Comparison of ENCODE assay signal across 8 cellular contexts in the genomic region with DNA sequence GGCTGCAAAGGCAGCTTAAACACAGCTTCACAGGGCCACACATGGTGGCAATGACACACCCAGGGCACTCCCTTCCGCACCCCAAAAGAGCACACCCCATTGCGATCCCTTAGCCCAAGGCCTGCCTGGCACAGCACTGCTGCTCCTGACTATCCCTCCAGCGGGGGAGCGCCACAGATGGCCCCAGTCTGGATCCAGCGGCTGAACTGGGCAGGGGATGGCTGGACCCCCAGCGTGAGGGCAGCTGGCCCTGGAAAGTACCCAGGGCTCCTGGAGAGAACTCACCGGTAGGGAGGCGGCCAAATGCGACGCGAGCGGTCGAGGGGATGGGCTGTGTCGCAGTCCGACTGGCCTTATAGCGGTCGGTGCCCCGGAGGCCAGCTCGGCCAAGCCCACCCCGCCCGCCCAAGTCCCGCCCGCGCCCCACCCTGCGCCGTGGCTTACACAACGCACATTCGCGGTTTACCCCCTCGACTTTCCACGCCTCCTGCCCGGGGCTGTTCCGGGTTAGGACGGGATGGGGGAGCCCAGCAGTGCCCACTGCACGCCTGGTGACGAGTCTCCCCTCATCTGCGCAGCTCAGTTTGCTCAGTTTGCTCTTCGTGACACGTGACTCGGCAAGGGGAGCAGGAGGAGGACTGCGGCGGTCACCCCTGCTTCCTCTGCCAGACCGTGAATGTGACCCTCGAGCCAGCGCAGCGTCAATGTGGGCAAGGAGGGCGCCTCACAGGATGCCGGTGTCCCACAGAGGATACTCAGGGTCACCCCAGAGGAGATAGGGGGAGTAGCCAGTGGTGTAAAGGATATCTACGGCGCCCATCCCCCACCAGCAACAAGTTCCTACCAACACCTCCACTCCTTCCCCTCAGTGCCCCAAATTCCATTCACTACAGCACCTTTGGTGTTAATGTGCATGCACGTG. TPM values are rescaled to one million over a fixed set of nuclear protein-coding genes. Genes with fewer than 3 reads are reported as not detected.
DNase-seq lines count a peak whose midpoint lies in the region; ATAC-seq and TF ChIP-seq lines count a peak whose summit lies in the region.

A gene (minus strand): TSS at position 328 of the 922 bp plus-strand sequence. CDS start 652 bp downstream, outside the sequence.

- peak within 1 kb of the TSS; percentile 82 to 98 (median 88) for H3K27ac Mint-ChIP-seq in IgD-negative memory B cell
- H3K27ac Mint-ChIP-seq in T-helper 17 cell: peak within 1 kb of the TSS; percentile 96

- H3K9me3 ChIP-seq in ES-I3 (ENCODE audit: control insufficient read depth, insufficient read depth, low read length) (no peaks in the 10 kb centered on the region), T-helper 17 cell (ENCODE audit: control insufficient read depth, low read length, poor library complexity, severe bottlenecking) (no peaks in the 10 kb centered on the region), adrenal gland (replicated peaks in 1 of 3) (no peaks in the 10 kb centered on the region), parathyroid adenoma (ENCODE audit: control insufficient read depth, low read length) (no peaks in the 10 kb centered on the region), thoracic aorta (no peaks in the 10 kb centered on the region)

- H3K27ac ChIP-seq in adrenal gland (peak within 1 kb of the TSS; percentile 53 to 94 (median 86)), parathyroid adenoma (peak within 1 kb of the TSS; percentile 32), thoracic aorta (peak within 1 kb of the TSS; percentile 100)

- DNase-seq in T-helper 17 cell (peak; percentile 64 to 75 (median 72)), adrenal gland (peak; percentile 74 to 93 (median 86)), Right ventricle myocardium superior (peak; percentile 94), thoracic aorta (ENCODE audit: low spot score) (peak; percentile 80)

- peak within 1 kb of the TSS; percentile 98 for H3K4me2 ChIP-seq in parathyroid adenoma (ENCODE audit: low read length)

- H3K27me3 Mint-ChIP-seq in IgD-negative memory B cell (no peaks in the 10 kb centered on the region), T-helper 17 cell (no peaks in the 10 kb centered on the region)

- no peaks in the 10 kb centered on the region for H3K79me2 ChIP-seq in parathyroid adenoma

- H2AFZ ChIP-seq in parathyroid adenoma: peak within 1 kb of the TSS; percentile 84

- peak in 1 of 6 experiments; percentile 3 for TF ChIP-seq CTCF in adrenal gland (IDR thresholded peaks at IDR 0.05)
- no peak for TF ChIP-seq CTCF in parathyroid adenoma (IDR thresholded peaks at IDR 0.05)
- TF ChIP-seq CTCF in thoracic aorta (IDR thresholded peaks at IDR 0.05): no peak

- H3K36me3 ChIP-seq in ES-I3 (ENCODE audit: insufficient read depth, low read length) (no peaks in the 10 kb centered on the region), adrenal gland (replicated peaks in 1 of 2) (no peaks in the 10 kb centered on the region), parathyroid adenoma (ENCODE audit: control insufficient read depth, insufficient read depth, low read length) (no peaks in the 10 kb centered on the region), thoracic aorta (no peaks in the 10 kb centered on the region)

- H3K4me3 Mint-ChIP-seq in IgD-negative memory B cell (peak within 1 kb of the TSS; percentile 95 to 98 (median 97)), T-helper 17 cell (peak within 1 kb of the TSS; percentile 95)

- 3 to 18% (median 6%) methylated on average over 4 to 51 of the region's 51 CpGs for WGBS in adrenal gland, 4 donors

- no peaks in the 10 kb centered on the region for H3K27me3 ChIP-seq in adrenal gland
- H3K27me3 ChIP-seq in parathyroid adenoma (ENCODE audit: control insufficient read depth, insufficient read depth, low read length): no peaks in the 10 kb centered on the region
- H3K27me3 ChIP-seq in thoracic aorta (replicated peaks; ENCODE audit: insufficient read depth): no peaks in the 10 kb centered on the region

- H3K36me3 Mint-ChIP-seq in IgD-negative memory B cell: no peaks in the 10 kb centered on the region
- H3K36me3 Mint-ChIP-seq in T-helper 17 cell (ENCODE audit: low read depth): no peaks in the 10 kb centered on the region

- TF ChIP-seq POLR2A in adrenal gland (IDR thresholded peaks at IDR 0.05): peak; percentile 42 to 82

- peak within 1 kb of the TSS; percentile 46; the same call in 1 of the 2 replicates for H3K9ac ChIP-seq in ES-I3 (ENCODE audit: low read depth, low read length)
- no peak within 1 kb of the TSS for H3K9ac ChIP-seq in parathyroid adenoma

- H3K4me3 ChIP-seq in adrenal gland (peak within 1 kb of the TSS; percentile 34 to 72 (median 56)), parathyroid adenoma (ENCODE audit: low read depth, low read length) (peak within 1 kb of the TSS; percentile 72), thoracic aorta (peak within 1 kb of the TSS; percentile 89)

- no peaks in the 10 kb centered on the region for H3K9me3 Mint-ChIP-seq in IgD-negative memory B cell

- peaks cover 28 to 52% (median 42%) of the 10 kb centered on the region in 3 donors for H3K4me1 Mint-ChIP-seq in IgD-negative memory B cell
- H3K4me1 Mint-ChIP-seq in T-helper 17 cell: peaks cover 68% of the 10 kb centered on the region

- peaks cover 26% of the 10 kb centered on the region for H3K4me1 ChIP-seq in ES-I3 (ENCODE audit: insufficient read depth, low read length)
- H3K4me1 ChIP-seq in adrenal gland (replicated peaks in 1 of 2): peaks cover 22 to 35% of the 10 kb centered on the region in 2 donors
- peaks cover 4% of the 10 kb centered on the region for H3K4me1 ChIP-seq in parathyroid adenoma
- H3K4me1 ChIP-seq in thoracic aorta (ENCODE audit: control insufficient read depth in 1 of 2, low read depth in 2 of 2): peaks cover 0 to 47% of the 10 kb centered on the region in 2 donors

- intact Hi-C loops in adrenal gland (cut with DNase I): no loop called here
- intact Hi-C loops in Right ventricle myocardium superior (cut with DNase I): loop anchor here (10.0 kb wide), 1 partner anchor 449 kb away; a partner anchor contains a TSS

- ATAC-seq in T-helper 17 cell (peak; percentile 77), Right ventricle myocardium superior (ENCODE audit: poor library complexity) (peak; percentile 82), thoracic aorta (ENCODE audit: insufficient number of reproducible peaks, low FRiP score, low read depth) (peak; percentile 52), GM18858 (IDR thresholded peaks at IDR 0.05; ENCODE audit: unreplicated experiment) (no peak)

RNA-seq across cellular contexts. Expression of the gene that starts here (rescaled TPM):
- 397 TPM for polyA plus RNA-seq in IgD-negative memory B cell
- 100 to 1,000 TPM; 303 to 331 TPM for total RNA-seq in T-helper 17 cell
- total RNA-seq in adrenal gland: 100 to 1,000 TPM; 252 to 609 (median 372) TPM
- 1,000 to 10,000 TPM in 2 of 3 donors, 100 to 1,000 TPM in 1; 121 to 4,129 (median 3,763) TPM for polyA plus RNA-seq in adrenal gland
- total RNA-seq in Right ventricle myocardium superior: 260 TPM
- 100 to 1,000 TPM; 367 to 608 TPM for total RNA-seq in thoracic aorta

Comparison
In these comparisons a context has a peak if more than half of its experiments do, and no peak if none do; other contexts are left out.
1. H3K27ac ChIP-seq: peak in every context shown above with its lines; median percentile 100 in thoracic aorta; 86 in adrenal gland; 32 in parathyroid adenoma.